1 cellular context compared by ENCODE assay signal in the genomic region with DNA sequence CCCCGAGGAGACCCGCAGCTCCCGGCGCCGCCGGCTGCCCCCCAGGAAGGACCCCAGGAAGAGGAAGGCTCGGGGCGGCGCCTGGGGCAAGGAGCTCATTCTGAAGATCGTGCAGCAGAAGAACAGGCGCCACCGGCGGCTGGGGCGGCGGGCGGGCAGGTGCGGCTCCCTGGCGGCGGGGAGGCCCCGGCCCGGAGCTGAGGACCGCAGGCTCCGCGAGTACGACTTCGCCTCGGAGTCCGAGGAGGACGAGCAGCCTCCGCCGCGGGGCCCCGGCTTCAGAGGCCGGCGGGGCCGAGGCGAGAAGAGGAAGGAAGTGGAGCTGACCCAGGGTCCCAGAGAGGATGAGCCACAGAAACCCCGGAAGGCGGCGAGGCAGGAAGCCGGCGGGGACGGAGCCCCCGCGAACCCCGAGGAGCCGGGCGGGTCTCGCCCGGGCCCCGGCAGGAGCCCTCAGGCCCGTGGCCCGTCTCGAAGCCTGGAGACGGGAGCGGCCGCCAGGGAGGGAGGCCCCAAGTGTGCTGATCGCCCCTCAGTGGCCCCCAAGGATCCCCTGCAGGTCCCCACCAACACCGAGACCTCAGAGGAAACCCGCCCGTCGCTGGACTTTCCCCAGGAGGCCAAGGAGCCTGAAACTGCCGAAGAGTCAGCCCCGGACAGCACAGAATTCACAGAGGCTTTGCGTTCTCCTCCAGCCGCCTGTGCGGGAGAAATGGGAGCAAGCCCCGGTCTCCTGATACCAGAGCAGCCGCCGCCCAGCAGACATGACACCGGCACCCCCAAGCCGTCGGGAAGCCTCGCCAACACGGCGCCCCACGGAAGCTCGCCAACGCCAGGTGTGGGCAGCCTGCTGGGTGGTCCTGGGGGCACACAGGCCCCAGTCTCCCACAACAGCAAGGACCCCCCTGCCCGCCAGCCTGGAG.
A peak's percentile ranks its signal among the peaks of the same experiment; 100 is the strongest.
TF ChIP-seq lines count a peak whose summit lies in the region.

No MANE protein-coding gene starts in this region.

TF ChIP-seq in GM12878, 131 proteins besides CTCF, POLR2A, EP300 and RAD21 (continued from another document):
- TF ChIP-seq, protein P1, sequence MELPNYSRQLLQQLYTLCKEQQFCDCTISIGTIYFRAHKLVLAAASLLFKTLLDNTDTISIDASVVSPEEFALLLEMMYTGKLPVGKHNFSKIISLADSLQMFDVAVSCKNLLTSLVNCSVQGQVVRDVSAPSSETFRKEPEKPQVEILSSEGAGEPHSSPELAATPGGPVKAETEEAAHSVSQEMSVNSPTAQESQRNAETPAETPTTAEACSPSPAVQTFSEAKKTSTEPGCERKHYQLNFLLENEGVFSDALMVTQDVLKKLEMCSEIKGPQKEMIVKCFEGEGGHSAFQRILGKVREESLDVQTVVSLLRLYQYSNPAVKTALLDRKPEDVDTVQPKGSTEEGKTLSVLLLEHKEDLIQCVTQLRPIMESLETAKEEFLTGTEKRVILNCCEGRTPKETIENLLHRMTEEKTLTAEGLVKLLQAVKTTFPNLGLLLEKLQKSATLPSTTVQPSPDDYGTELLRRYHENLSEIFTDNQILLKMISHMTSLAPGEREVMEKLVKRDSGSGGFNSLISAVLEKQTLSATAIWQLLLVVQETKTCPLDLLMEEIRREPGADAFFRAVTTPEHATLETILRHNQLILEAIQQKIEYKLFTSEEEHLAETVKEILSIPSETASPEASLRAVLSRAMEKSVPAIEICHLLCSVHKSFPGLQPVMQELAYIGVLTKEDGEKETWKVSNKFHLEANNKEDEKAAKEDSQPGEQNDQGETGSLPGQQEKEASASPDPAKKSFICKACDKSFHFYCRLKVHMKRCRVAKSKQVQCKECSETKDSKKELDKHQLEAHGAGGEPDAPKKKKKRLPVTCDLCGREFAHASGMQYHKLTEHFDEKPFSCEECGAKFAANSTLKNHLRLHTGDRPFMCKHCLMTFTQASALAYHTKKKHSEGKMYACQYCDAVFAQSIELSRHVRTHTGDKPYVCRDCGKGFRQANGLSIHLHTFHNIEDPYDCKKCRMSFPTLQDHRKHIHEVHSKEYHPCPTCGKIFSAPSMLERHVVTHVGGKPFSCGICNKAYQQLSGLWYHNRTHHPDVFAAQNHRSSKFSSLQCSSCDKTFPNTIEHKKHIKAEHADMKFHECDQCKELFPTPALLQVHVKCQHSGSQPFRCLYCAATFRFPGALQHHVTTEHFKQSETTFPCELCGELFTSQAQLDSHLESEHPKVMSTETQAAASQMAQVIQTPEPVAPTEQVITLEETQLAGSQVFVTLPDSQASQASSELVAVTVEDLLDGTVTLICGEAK (IDR thresholded peaks at IDR 0.05; ENCODE audit: borderline replicate concordance): no peak
- TF ChIP-seq BCL11A (IDR thresholded peaks at IDR 0.05; ENCODE audit: low read depth, low read length) (no peak), SREBF1 (IDR thresholded peaks at IDR 0.05; ENCODE audit: low read length) (no peak), ZNF217 (IDR thresholded peaks at IDR 0.05) (peak; percentile 32; the same call in 1 of the 2 replicates), LARP7 (IDR thresholded peaks at IDR 0.05) (peak; percentile 81), CHD1 (IDR thresholded peaks at IDR 0.05; ENCODE audit: low read depth, low read length) (no peak), PAX8 (IDR thresholded peaks at IDR 0.05) (no peak), PAX5 (IDR thresholded peaks at IDR 0.05; ENCODE audit: borderline replicate concordance, low read depth, low read length) (no peak), ZNF274 (IDR thresholded peaks at IDR 0.05; ENCODE audit: insufficient read depth, insufficient read length) (no peak), ATF7 (IDR thresholded peaks at IDR 0.05; ENCODE audit: low read depth) (no peak), POLR2AphosphoS2 (IDR thresholded peaks at IDR 0.05; ENCODE audit: low read depth, low read length) (no peak), SMARCA5 (IDR thresholded peaks at IDR 0.05) (no peak; the same call in 1 of the 2 replicates), MTA2 (IDR thresholded peaks at IDR 0.05; ENCODE audit: low read depth) (no peak), SPI1 (IDR thresholded peaks at IDR 0.05; ENCODE audit: borderline replicate concordance, insufficient read depth, low read depth, low read length) (peak; percentile 58; the same call in 1 of the 2 replicates), GABPA (IDR thresholded peaks at IDR 0.05; ENCODE audit: low read depth) (no peak), NR2C1 (IDR thresholded peaks at IDR 0.05) (no peak), CBFB (IDR thresholded peaks at IDR 0.05; ENCODE audit: low read depth) (no peak), RAD51 (IDR thresholded peaks at IDR 0.05) (no peak), FOXM1 (IDR thresholded peaks at IDR 0.05; ENCODE audit: low read depth, low read length) (no peak), IKZF2 (IDR thresholded peaks at IDR 0.05) (no peak), BHLHE40 (IDR thresholded peaks at IDR 0.05; ENCODE audit: borderline replicate concordance in 1 of 2, low read depth in 2 of 2, low read length in 1 of 2) (peak in 1 of 2 experiments; percentile 45; a peak in 2 of 4 replicates), NR2C2 (IDR thresholded peaks at IDR 0.05; ENCODE audit: borderline replicate concordance, control insufficient read depth, insufficient read length, low read depth) (no peak), SMC3 (IDR thresholded peaks at IDR 0.05; ENCODE audit: borderline replicate concordance, low read length) (no peak), NFIC (IDR thresholded peaks at IDR 0.05; ENCODE audit: low read depth, low read length) (no peak), ZNF622 (IDR thresholded peaks at IDR 0.05) (no peak), RBBP5 (conservative IDR thresholded peaks at IDR 0.05) (no peak), EGR1 (IDR thresholded peaks at IDR 0.05; ENCODE audit: borderline replicate concordance in 1 of 2, low read depth in 2 of 2, low read length in 2 of 2) (no peak), BMI1 (IDR thresholded peaks at IDR 0.05; ENCODE audit: borderline replicate concordance) (no peak)
- TF ChIP-seq, protein P2, sequence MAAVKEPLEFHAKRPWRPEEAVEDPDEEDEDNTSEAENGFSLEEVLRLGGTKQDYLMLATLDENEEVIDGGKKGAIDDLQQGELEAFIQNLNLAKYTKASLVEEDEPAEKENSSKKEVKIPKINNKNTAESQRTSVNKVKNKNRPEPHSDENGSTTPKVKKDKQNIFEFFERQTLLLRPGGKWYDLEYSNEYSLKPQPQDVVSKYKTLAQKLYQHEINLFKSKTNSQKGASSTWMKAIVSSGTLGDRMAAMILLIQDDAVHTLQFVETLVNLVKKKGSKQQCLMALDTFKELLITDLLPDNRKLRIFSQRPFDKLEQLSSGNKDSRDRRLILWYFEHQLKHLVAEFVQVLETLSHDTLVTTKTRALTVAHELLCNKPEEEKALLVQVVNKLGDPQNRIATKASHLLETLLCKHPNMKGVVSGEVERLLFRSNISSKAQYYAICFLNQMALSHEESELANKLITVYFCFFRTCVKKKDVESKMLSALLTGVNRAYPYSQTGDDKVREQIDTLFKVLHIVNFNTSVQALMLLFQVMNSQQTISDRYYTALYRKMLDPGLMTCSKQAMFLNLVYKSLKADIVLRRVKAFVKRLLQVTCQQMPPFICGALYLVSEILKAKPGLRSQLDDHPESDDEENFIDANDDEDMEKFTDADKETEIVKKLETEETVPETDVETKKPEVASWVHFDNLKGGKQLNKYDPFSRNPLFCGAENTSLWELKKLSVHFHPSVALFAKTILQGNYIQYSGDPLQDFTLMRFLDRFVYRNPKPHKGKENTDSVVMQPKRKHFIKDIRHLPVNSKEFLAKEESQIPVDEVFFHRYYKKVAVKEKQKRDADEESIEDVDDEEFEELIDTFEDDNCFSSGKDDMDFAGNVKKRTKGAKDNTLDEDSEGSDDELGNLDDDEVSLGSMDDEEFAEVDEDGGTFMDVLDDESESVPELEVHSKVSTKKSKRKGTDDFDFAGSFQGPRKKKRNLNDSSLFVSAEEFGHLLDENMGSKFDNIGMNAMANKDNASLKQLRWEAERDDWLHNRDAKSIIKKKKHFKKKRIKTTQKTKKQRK (IDR thresholded peaks at IDR 0.05; ENCODE audit: low read depth, low read length): no peak
- TF ChIP-seq, protein P3, sequence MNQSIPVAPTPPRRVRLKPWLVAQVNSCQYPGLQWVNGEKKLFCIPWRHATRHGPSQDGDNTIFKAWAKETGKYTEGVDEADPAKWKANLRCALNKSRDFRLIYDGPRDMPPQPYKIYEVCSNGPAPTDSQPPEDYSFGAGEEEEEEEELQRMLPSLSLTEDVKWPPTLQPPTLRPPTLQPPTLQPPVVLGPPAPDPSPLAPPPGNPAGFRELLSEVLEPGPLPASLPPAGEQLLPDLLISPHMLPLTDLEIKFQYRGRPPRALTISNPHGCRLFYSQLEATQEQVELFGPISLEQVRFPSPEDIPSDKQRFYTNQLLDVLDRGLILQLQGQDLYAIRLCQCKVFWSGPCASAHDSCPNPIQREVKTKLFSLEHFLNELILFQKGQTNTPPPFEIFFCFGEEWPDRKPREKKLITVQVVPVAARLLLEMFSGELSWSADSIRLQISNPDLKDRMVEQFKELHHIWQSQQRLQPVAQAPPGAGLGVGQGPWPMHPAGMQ (IDR thresholded peaks at IDR 0.05; ENCODE audit: borderline replicate concordance): no peak
- TF ChIP-seq, protein P4, sequence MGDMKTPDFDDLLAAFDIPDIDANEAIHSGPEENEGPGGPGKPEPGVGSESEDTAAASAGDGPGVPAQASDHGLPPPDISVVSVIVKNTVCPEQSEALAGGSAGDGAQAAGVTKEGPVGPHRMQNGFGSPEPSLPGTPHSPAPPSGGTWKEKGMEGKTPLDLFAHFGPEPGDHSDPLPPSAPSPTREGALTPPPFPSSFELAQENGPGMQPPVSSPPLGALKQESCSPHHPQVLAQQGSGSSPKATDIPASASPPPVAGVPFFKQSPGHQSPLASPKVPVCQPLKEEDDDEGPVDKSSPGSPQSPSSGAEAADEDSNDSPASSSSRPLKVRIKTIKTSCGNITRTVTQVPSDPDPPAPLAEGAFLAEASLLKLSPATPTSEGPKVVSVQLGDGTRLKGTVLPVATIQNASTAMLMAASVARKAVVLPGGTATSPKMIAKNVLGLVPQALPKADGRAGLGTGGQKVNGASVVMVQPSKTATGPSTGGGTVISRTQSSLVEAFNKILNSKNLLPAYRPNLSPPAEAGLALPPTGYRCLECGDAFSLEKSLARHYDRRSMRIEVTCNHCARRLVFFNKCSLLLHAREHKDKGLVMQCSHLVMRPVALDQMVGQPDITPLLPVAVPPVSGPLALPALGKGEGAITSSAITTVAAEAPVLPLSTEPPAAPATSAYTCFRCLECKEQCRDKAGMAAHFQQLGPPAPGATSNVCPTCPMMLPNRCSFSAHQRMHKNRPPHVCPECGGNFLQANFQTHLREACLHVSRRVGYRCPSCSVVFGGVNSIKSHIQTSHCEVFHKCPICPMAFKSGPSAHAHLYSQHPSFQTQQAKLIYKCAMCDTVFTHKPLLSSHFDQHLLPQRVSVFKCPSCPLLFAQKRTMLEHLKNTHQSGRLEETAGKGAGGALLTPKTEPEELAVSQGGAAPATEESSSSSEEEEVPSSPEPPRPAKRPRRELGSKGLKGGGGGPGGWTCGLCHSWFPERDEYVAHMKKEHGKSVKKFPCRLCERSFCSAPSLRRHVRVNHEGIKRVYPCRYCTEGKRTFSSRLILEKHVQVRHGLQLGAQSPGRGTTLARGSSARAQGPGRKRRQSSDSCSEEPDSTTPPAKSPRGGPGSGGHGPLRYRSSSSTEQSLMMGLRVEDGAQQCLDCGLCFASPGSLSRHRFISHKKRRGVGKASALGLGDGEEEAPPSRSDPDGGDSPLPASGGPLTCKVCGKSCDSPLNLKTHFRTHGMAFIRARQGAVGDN (IDR thresholded peaks at IDR 0.05): 0 out of 2 replicates have a peak, but pooled peaks have one; percentile 39
- TF ChIP-seq, protein P5, sequence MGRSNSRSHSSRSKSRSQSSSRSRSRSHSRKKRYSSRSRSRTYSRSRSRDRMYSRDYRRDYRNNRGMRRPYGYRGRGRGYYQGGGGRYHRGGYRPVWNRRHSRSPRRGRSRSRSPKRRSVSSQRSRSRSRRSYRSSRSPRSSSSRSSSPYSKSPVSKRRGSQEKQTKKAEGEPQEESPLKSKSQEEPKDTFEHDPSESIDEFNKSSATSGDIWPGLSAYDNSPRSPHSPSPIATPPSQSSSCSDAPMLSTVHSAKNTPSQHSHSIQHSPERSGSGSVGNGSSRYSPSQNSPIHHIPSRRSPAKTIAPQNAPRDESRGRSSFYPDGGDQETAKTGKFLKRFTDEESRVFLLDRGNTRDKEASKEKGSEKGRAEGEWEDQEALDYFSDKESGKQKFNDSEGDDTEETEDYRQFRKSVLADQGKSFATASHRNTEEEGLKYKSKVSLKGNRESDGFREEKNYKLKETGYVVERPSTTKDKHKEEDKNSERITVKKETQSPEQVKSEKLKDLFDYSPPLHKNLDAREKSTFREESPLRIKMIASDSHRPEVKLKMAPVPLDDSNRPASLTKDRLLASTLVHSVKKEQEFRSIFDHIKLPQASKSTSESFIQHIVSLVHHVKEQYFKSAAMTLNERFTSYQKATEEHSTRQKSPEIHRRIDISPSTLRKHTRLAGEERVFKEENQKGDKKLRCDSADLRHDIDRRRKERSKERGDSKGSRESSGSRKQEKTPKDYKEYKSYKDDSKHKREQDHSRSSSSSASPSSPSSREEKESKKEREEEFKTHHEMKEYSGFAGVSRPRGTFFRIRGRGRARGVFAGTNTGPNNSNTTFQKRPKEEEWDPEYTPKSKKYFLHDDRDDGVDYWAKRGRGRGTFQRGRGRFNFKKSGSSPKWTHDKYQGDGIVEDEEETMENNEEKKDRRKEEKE (IDR thresholded peaks at IDR 0.05): no peak
- TF ChIP-seq, protein P6, sequence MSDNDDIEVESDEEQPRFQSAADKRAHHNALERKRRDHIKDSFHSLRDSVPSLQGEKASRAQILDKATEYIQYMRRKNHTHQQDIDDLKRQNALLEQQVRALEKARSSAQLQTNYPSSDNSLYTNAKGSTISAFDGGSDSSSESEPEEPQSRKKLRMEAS (IDR thresholded peaks at IDR 0.05; ENCODE audit: low read depth, low read length): no peak
- TF ChIP-seq, protein P7, sequence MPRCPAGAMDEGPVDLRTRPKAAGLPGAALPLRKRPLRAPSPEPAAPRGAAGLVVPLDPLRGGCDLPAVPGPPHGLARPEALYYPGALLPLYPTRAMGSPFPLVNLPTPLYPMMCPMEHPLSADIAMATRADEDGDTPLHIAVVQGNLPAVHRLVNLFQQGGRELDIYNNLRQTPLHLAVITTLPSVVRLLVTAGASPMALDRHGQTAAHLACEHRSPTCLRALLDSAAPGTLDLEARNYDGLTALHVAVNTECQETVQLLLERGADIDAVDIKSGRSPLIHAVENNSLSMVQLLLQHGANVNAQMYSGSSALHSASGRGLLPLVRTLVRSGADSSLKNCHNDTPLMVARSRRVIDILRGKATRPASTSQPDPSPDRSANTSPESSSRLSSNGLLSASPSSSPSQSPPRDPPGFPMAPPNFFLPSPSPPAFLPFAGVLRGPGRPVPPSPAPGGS (IDR thresholded peaks at IDR 0.05; ENCODE audit: borderline replicate concordance, insufficient read depth, low read depth, low read length, poor library complexity, severe bottlenecking): no peak
- TF ChIP-seq, protein P8, sequence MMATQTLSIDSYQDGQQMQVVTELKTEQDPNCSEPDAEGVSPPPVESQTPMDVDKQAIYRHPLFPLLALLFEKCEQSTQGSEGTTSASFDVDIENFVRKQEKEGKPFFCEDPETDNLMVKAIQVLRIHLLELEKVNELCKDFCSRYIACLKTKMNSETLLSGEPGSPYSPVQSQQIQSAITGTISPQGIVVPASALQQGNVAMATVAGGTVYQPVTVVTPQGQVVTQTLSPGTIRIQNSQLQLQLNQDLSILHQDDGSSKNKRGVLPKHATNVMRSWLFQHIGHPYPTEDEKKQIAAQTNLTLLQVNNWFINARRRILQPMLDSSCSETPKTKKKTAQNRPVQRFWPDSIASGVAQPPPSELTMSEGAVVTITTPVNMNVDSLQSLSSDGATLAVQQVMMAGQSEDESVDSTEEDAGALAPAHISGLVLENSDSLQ (IDR thresholded peaks at IDR 0.05): no peak
